ENCODE assay signal across 27 cellular contexts in the genomic region with DNA sequence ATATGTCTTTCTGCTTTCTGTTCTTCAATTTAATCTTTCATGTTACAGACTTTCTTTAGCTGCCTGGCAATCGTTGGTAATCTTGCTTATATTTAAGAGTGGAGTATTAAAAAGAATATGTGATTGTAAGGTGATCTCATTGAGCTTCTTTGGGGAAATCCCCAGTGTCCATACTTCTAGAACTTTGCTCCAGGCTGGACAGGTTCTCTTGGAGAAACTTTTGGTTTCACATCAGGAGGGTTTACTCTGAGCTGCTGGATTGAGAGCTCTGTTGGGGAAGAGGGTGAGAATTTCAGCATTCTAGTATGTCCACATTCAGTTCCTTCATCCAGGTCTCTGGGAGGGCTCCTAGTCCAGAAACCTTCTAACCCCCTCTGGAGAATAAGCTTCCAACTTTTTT. TPM values are rescaled to one million over a fixed set of nuclear protein-coding genes. Genes with fewer than 3 reads are reported as not detected.
DNase-seq lines count a peak whose midpoint lies in the region; ATAC-seq and TF ChIP-seq lines count a peak whose summit lies in the region.
"Had no signal": no experiment of that assay in that cellular context is flagged by ENCODE, and none has a peak within 500 bp of the region (broad histone marks: within the 10 kb centered on the region; RNA-seq: fewer than 3 reads in every experiment).

No MANE protein-coding gene starts in this region.

- no peak for TF ChIP-seq CTCF in WTC11 (IDR thresholded peaks at IDR 0.05)

- no peaks in the 10 kb centered on the region for H3K4me1 Mint-ChIP-seq in WTC11
- H3K4me1 Mint-ChIP-seq in stimulated activated effector memory CD8-positive, alpha-beta T cell treated with anti-CD3 and anti-CD28 coated beads, Interleukin-12 subunit alpha, Interleukin-12 subunit beta, amount 100 ng/mL, for 72 hours = no peaks in the 10 kb centered on the region
- H3K4me1 Mint-ChIP-seq in CD8-positive, alpha-beta memory T cell = peaks cover 0 to 2% (median 0%) of the 10 kb centered on the region in 3 donors
- H3K4me1 Mint-ChIP-seq: H9 had no signal

- H3K36me3 Mint-ChIP-seq in activated naive CD4-positive, alpha-beta T cell treated with anti-CD3 and anti-CD28 coated beads, Interleukin-2, amount 50 U/mL, for 72 hours = peaks cover 4 to 14% of the 10 kb centered on the region in 2 donors
- H3K36me3 Mint-ChIP-seq in WTC11 = peaks cover 41% of the 10 kb centered on the region
- peaks cover 64% of the 10 kb centered on the region for H3K36me3 Mint-ChIP-seq in stimulated activated effector memory CD8-positive, alpha-beta T cell treated with anti-CD3 and anti-CD28 coated beads, Interleukin-12 subunit alpha, Interleukin-12 subunit beta, amount 100 ng/mL, for 72 hours
- peaks cover 0 to 48% (median 10%) of the 10 kb centered on the region in 3 donors for H3K36me3 Mint-ChIP-seq in CD8-positive, alpha-beta memory T cell

- H3K9ac ChIP-seq in GM23248 = no peak overlapping the region

- CTCF ChIA-PET in WTC11 (lab: Charles Lee) = no interaction called here
- CTCF ChIA-PET in CD8-positive, alpha-beta memory T cell (lab: Charles Lee) = no interaction called here

- H3K4me2 ChIP-seq in GM23248 (ENCODE audit: unreplicated experiment) = no peak overlapping the region

- no peaks in the 10 kb centered on the region for H3K9me2 ChIP-seq in GM23248 (ENCODE audit: insufficient read depth)

- peaks cover 4% of the 10 kb centered on the region; the same call in 1 of the 2 replicates for H4K20me1 ChIP-seq in GM23248 (ENCODE audit: insufficient read depth)

- peaks cover 35% of the 10 kb centered on the region; the same call in 1 of the 2 replicates for H3K36me3 ChIP-seq in GM23248 (ENCODE audit: low read depth)
- H3K36me3 ChIP-seq in CD8-positive, alpha-beta memory T cell (ENCODE audit: insufficient read depth, low read length) = peaks cover 14% of the 10 kb centered on the region

- no peak overlapping the region for H3K4me3 ChIP-seq in GM23248
- H3K4me3 ChIP-seq in CD8-positive, alpha-beta memory T cell (ENCODE audit: low read length) = no peak overlapping the region
- H3K4me3 ChIP-seq: GM12878, SK-N-MC, transverse colon had no signal

- H3K4me3 Mint-ChIP-seq in WTC11 = no peak overlapping the region
- no peak overlapping the region for H3K4me3 Mint-ChIP-seq in stimulated activated effector memory CD8-positive, alpha-beta T cell treated with anti-CD3 and anti-CD28 coated beads, Interleukin-12 subunit alpha, Interleukin-12 subunit beta, amount 100 ng/mL, for 72 hours
- no peak overlapping the region for H3K4me3 Mint-ChIP-seq in CD8-positive, alpha-beta memory T cell
- H3K4me3 Mint-ChIP-seq: activated CD4-positive, alpha-beta memory T cell treated with anti-CD3 and anti-CD28 coated beads for 36 hours; H9; memory B cell had no signal

- no peak for DNase-seq in activated naive CD4-positive, alpha-beta T cell treated with anti-CD3 and anti-CD28 coated beads, Interleukin-2, amount 50 U/mL, for 72 hours (ENCODE audit: low spot score in 2 of 2)
- no peak for DNase-seq in activated naive CD4-positive, alpha-beta T cell treated with anti-CD3 and anti-CD28 coated beads, Interleukin-2, amount 50 U/mL, for 16 hours
- DNase-seq in WTC11 (ENCODE audit: low spot score) = no peak
- DNase-seq in left colon = no peak
- DNase-seq in stimulated activated effector memory CD8-positive, alpha-beta T cell treated with anti-CD3 and anti-CD28 coated beads, Interleukin-12 subunit alpha, Interleukin-12 subunit beta, amount 100 ng/mL, for 72 hours (ENCODE audit: low spot score in 2 of 2) = no peak
- no peak for DNase-seq in GM23248
- no peak for DNase-seq in CD8-positive, alpha-beta memory T cell
- DNase-seq: activated CD4-positive, alpha-beta memory T cell treated with anti-CD3 and anti-CD28 coated beads for 36 hours; activated effector memory CD4-positive, alpha-beta T cell treated with Interleukin-2 at 50 U/mL for 16 hours; cerebellar nuclear complex; DMS153; H9; hippocampal formation; NCI-H1417; NCI-H2029; NCI-H2227 treated with DMSO at 0.1 percent for 48 hours; NCI-H526; NK-92 treated with Interleukin-12 subunit alpha and Interleukin-12 subunit beta, amount 100 ng/mL, for 24 hours; PC-3; stimulated activated CD4-positive, alpha-beta T cell treated with anti-CD3 and anti-CD28 coated beads, Interleukin-1b, Interleukin-23, amount 100 ng/mL, for 48 hours; T-helper 1 cell; transverse colon had no signal

- H3K4me1 ChIP-seq in GM23248 (ENCODE audit: insufficient read depth) = peaks cover 25% of the 10 kb centered on the region
- H3K4me1 ChIP-seq in CD8-positive, alpha-beta memory T cell (ENCODE audit: insufficient read depth, low read length) = no peaks in the 10 kb centered on the region

- intact Hi-C loops in left colon (cut with DNase I, micrococcal nuclease) = no loop called here

- H3K27ac Mint-ChIP-seq in activated naive CD4-positive, alpha-beta T cell treated with anti-CD3 and anti-CD28 coated beads, Interleukin-2, amount 50 U/mL, for 72 hours = peak overlapping the region; percentile 27 to 31
- H3K27ac Mint-ChIP-seq in WTC11 = peak overlapping the region; percentile 2; the same call in 1 of the 2 replicates
- H3K27ac Mint-ChIP-seq in stimulated activated effector memory CD8-positive, alpha-beta T cell treated with anti-CD3 and anti-CD28 coated beads, Interleukin-12 subunit alpha, Interleukin-12 subunit beta, amount 100 ng/mL, for 72 hours = peak overlapping the region; percentile 85
- H3K27ac Mint-ChIP-seq in CD8-positive, alpha-beta memory T cell = peak overlapping the region in 1 of 8 donors; percentile 47
- H3K27ac Mint-ChIP-seq: activated CD4-positive, alpha-beta memory T cell treated with anti-CD3 and anti-CD28 coated beads for 36 hours; memory B cell had no signal

- no peak overlapping the region for H3K27ac ChIP-seq in GM23248
- no peak overlapping the region for H3K27ac ChIP-seq in CD8-positive, alpha-beta memory T cell (ENCODE audit: low read depth, low read length)
- H3K27ac ChIP-seq: SK-N-MC, transverse colon had no signal

- no peaks in the 10 kb centered on the region for H3K9me3 ChIP-seq in GM23248 (ENCODE audit: low read depth)
- no peaks in the 10 kb centered on the region for H3K9me3 ChIP-seq in CD8-positive, alpha-beta memory T cell (ENCODE audit: low read length)
- H3K9me3 ChIP-seq: transverse colon had no signal

- H3K27me3 ChIP-seq in GM23248 (replicated peaks; ENCODE audit: insufficient read depth) = no peaks in the 10 kb centered on the region
- H3K27me3 ChIP-seq in CD8-positive, alpha-beta memory T cell (ENCODE audit: insufficient read depth, low read length, poor library complexity, severe bottlenecking) = no peaks in the 10 kb centered on the region
- H3K27me3 ChIP-seq: transverse colon had no signal

- no peak for ATAC-seq in activated naive CD4-positive, alpha-beta T cell treated with anti-CD3 and anti-CD28 coated beads, Interleukin-2, amount 50 U/mL, for 72 hours
- no peak for ATAC-seq in WTC11
- ATAC-seq in left colon = peak; percentile 56
- no peak for ATAC-seq in stimulated activated effector memory CD8-positive, alpha-beta T cell treated with anti-CD3 and anti-CD28 coated beads, Interleukin-12 subunit alpha, Interleukin-12 subunit beta, amount 100 ng/mL, for 72 hours
- ATAC-seq in GM21381 (IDR thresholded peaks at IDR 0.05; ENCODE audit: unreplicated experiment) = no peak
- ATAC-seq: activated CD4-positive, CD25-positive, alpha-beta regulatory T cell treated with anti-CD3 and anti-CD28 coated beads, Interleukin-2, amount 50 U/mL, for 24 hours; GM12878; PC-3 had no signal

- WGBS in GM23248 (ENCODE audit: low coverage in 1 of 2, low lambda C conversion rate in 2 of 2, missing lambda C conversion rate in 2 of 2), 2 experiments = 97 to 100% methylated on average over 1 of the region's 1 CpG

- H3K9me3 Mint-ChIP-seq in activated naive CD4-positive, alpha-beta T cell treated with anti-CD3 and anti-CD28 coated beads, Interleukin-2, amount 50 U/mL, for 72 hours = no peaks in the 10 kb centered on the region
- H3K9me3 Mint-ChIP-seq in WTC11 = no peaks in the 10 kb centered on the region
- H3K9me3 Mint-ChIP-seq in stimulated activated effector memory CD8-positive, alpha-beta T cell treated with anti-CD3 and anti-CD28 coated beads, Interleukin-12 subunit alpha, Interleukin-12 subunit beta, amount 100 ng/mL, for 72 hours = no peaks in the 10 kb centered on the region
- no peaks in the 10 kb centered on the region for H3K9me3 Mint-ChIP-seq in CD8-positive, alpha-beta memory T cell
- H3K9me3 Mint-ChIP-seq: activated CD4-positive, alpha-beta memory T cell treated with anti-CD3 and anti-CD28 coated beads for 36 hours; H9; memory B cell had no signal

- POLR2A ChIA-PET in WTC11 (lab: Charles Lee) = no interaction called here
- POLR2A ChIA-PET in CD8-positive, alpha-beta memory T cell (lab: Charles Lee) = interaction anchor here (0.6 kb wide), 1 partner anchor 1202 kb away, joined by 5 read pairs; no protein-coding TSS in a partner anchor

- in situ Hi-C loops in GM23248 (cut with MboI) = no loop called here

- H3K79me2 ChIP-seq in GM23248 (ENCODE audit: insufficient read depth) = no peaks in the 10 kb centered on the region

- peaks cover 42% of the 10 kb centered on the region for H3F3A ChIP-seq in GM23248 (ENCODE audit: insufficient read depth)

- H3K27me3 Mint-ChIP-seq in WTC11 (ENCODE audit: low read depth) = no peaks in the 10 kb centered on the region
- no peaks in the 10 kb centered on the region for H3K27me3 Mint-ChIP-seq in CD8-positive, alpha-beta memory T cell
- H3K27me3 Mint-ChIP-seq: activated CD4-positive, alpha-beta memory T cell treated with anti-CD3 and anti-CD28 coated beads for 36 hours; memory B cell had no signal

- no peak overlapping the region for H2AFZ ChIP-seq in GM23248

RNA-seq across cellular contexts. Expression of gene LRRC75B, which starts 16.1 kb away (rescaled TPM):
- total RNA-seq in activated naive CD4-positive, alpha-beta T cell treated with anti-CD3 and anti-CD28 coated beads, Interleukin-2, amount 50 U/mL, for 72 hours = 1 to 10 TPM in 1 of 2 donors, under 1 TPM in 1; 0.91 to 1.1 TPM
- total RNA-seq in WTC11 (2021) (17.3 to 19.2 TPM (median 17.6 TPM) in 3 replicates), left colon (10 to 100 TPM in 1 of 2 donors, 1 to 10 TPM in 1; 9.5 to 15.2 TPM)
- 7.8 and 16.3 TPM in 2 replicates for total RNA-seq in GM23248 (2014; rRNA removed; shearing (Covaris generic))
- polyA plus RNA-seq in GM23248 (2016; fragmentation: Nextera tagmentation; extraction: Ambion mirVana) = 10.6 and 11.4 TPM in 2 replicates
- 1 to 10 TPM in 1 of 2 experiments, under 1 TPM in 1; 0.84 to 1.4 TPM for total RNA-seq in CD8-positive, alpha-beta memory T cell
- not detected for polyA plus RNA-seq in CD8-positive, alpha-beta memory T cell

RNA-seq across cellular contexts. Expression of gene SNRPD3, which starts 21.0 kb away (rescaled TPM):
- 100 to 1,000 TPM; 115 to 138 TPM for total RNA-seq in activated naive CD4-positive, alpha-beta T cell treated with anti-CD3 and anti-CD28 coated beads, Interleukin-2, amount 50 U/mL, for 72 hours
- 186 to 198 TPM (median 194 TPM) in 3 replicates for total RNA-seq in WTC11 (2021)
- 10 to 100 TPM; 60.3 to 70.8 TPM for total RNA-seq in left colon
- total RNA-seq in GM23248 (2014; rRNA removed; shearing (Covaris generic)) = 79.4 and 106 TPM in 2 replicates
- polyA plus RNA-seq in GM23248 (2016; fragmentation: Nextera tagmentation; extraction: Ambion mirVana) = 108 and 109 TPM in 2 replicates
- total RNA-seq in CD8-positive, alpha-beta memory T cell = 100 to 1,000 TPM; 205 to 217 TPM
- 112 TPM for polyA plus RNA-seq in CD8-positive, alpha-beta memory T cell

RNA-seq across cellular contexts. Expression of gene GUCD1, which starts 21.9 kb away (rescaled TPM):
- total RNA-seq in activated naive CD4-positive, alpha-beta T cell treated with anti-CD3 and anti-CD28 coated beads, Interleukin-2, amount 50 U/mL, for 72 hours = 100 to 1,000 TPM; 106 to 137 TPM
- total RNA-seq in WTC11 (2021) (77.0 to 105 TPM (median 86.2 TPM) in 3 replicates), left colon (100 to 1,000 TPM; 219 to 241 TPM)
- 92.4 and 125 TPM in 2 replicates for total RNA-seq in GM23248 (2014; rRNA removed; shearing (Covaris generic))
- polyA plus RNA-seq in GM23248 (2016; fragmentation: Nextera tagmentation; extraction: Ambion mirVana) = 37.2 and 43.0 TPM in 2 replicates
- total RNA-seq in CD8-positive, alpha-beta memory T cell = 100 to 1,000 TPM; 115 to 123 TPM
- 50.8 TPM for polyA plus RNA-seq in CD8-positive, alpha-beta memory T cell

RNA-seq across cellular contexts. Expression of gene GGT1, which starts 26.2 kb away (rescaled TPM):
- 10 to 100 TPM; 31.3 to 48.4 TPM for total RNA-seq in activated naive CD4-positive, alpha-beta T cell treated with anti-CD3 and anti-CD28 coated beads, Interleukin-2, amount 50 U/mL, for 72 hours
- 33.7 to 41.3 TPM (median 38.8 TPM) in 3 replicates for total RNA-seq in WTC11 (2021)
- 100 to 1,000 TPM in 1 of 2 donors, 1 to 10 TPM in 1; 9.6 to 195 TPM for total RNA-seq in left colon
- total RNA-seq in GM23248 (2014; rRNA removed; shearing (Covaris generic)) = 2.1 and 5.3 TPM in 2 replicates
- 0.14 and 0.60 TPM in 2 replicates for polyA plus RNA-seq in GM23248 (2016; fragmentation: Nextera tagmentation; extraction: Ambion mirVana)
- 10 to 100 TPM; 36.9 to 39.1 TPM for total RNA-seq in CD8-positive, alpha-beta memory T cell
- 12.1 TPM for polyA plus RNA-seq in CD8-positive, alpha-beta memory T cell
